In the genomic region with DNA sequence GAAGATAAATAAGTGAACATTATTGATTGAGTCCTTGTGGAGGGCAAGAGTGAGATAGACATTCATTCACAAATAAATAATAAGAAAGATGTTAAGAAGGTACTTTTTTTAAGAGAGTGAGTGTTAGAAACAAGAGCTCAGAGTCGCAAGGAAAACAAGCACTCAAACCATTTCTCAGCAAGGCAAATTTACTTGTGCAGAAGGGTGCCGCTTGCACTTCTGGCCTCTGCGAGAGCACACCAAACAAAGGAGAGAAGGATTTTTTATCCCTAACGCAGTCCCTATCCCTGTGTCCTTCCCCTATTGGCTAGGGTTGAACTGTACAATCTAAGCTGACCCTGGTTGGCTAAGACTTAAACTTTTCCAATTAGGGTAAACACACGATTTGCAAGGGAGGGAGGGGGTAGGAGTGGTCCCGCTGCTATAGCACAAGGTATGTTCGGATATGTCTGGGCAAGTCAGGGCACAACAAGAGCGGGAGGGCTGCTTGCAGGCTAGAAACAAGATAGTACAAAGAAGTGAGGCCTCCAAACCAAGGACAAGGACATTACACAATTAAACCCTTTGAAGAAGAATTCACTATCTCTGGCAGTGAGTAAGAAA, we compare ENCODE assay signal across 1 cellular context.
TF ChIP-seq lines count a peak whose summit lies in the region.

No MANE protein-coding gene starts in this region.

TF ChIP-seq in WTC11, 78 proteins besides CTCF, POLR2A, EP300 and RAD21 (continued from another document):
- no peak for TF ChIP-seq IRF1 (CRISPR knock-in tag; IDR thresholded peaks at IDR 0.05)
- TF ChIP-seq, protein P1, sequence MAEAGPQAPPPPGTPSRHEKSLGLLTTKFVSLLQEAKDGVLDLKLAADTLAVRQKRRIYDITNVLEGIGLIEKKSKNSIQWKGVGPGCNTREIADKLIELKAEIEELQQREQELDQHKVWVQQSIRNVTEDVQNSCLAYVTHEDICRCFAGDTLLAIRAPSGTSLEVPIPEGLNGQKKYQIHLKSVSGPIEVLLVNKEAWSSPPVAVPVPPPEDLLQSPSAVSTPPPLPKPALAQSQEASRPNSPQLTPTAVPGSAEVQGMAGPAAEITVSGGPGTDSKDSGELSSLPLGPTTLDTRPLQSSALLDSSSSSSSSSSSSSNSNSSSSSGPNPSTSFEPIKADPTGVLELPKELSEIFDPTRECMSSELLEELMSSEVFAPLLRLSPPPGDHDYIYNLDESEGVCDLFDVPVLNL (CRISPR knock-in tag; IDR thresholded peaks at IDR 0.05; ENCODE audit: borderline replicate concordance, low read depth): no peak
- TF ChIP-seq FOXK1 (CRISPR knock-in tag; IDR thresholded peaks at IDR 0.05): no peak
- TF ChIP-seq, protein P2, sequence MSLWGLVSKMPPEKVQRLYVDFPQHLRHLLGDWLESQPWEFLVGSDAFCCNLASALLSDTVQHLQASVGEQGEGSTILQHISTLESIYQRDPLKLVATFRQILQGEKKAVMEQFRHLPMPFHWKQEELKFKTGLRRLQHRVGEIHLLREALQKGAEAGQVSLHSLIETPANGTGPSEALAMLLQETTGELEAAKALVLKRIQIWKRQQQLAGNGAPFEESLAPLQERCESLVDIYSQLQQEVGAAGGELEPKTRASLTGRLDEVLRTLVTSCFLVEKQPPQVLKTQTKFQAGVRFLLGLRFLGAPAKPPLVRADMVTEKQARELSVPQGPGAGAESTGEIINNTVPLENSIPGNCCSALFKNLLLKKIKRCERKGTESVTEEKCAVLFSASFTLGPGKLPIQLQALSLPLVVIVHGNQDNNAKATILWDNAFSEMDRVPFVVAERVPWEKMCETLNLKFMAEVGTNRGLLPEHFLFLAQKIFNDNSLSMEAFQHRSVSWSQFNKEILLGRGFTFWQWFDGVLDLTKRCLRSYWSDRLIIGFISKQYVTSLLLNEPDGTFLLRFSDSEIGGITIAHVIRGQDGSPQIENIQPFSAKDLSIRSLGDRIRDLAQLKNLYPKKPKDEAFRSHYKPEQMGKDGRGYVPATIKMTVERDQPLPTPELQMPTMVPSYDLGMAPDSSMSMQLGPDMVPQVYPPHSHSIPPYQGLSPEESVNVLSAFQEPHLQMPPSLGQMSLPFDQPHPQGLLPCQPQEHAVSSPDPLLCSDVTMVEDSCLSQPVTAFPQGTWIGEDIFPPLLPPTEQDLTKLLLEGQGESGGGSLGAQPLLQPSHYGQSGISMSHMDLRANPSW (CRISPR knock-in tag; conservative IDR thresholded peaks at IDR 0.05; ENCODE audit: low read depth): no peak
- TF ChIP-seq RELA (CRISPR knock-in tag; IDR thresholded peaks at IDR 0.05; ENCODE audit: borderline replicate concordance): no peak
